In genomic region chr17:80101160-80101945, GRCh38 we compare ENCODE assay signal across 1 cellular context.
TF ChIP-seq lines count a peak whose summit lies in the region.

Gene GAA (plus strand): TSS chr17:80101581. CDS start chr17:80104587, 3,006 bp downstream.

TF ChIP-seq in GM12878, 131 proteins besides CTCF, POLR2A, EP300 and RAD21 (continued from another document and continues in another):
- TF ChIP-seq E2F8 (IDR thresholded peaks at IDR 0.05; ENCODE audit: low read depth, partially characterized antibody) (no peak), ZNF592 (IDR thresholded peaks at IDR 0.05) (peak; percentile 50; the same call in 1 of the 2 replicates), GATAD2B (conservative IDR thresholded peaks at IDR 0.05; ENCODE audit: low read depth) (peak; percentile 95), TCF7 (IDR thresholded peaks at IDR 0.05; ENCODE audit: borderline replicate concordance) (no peak), NFXL1 (IDR thresholded peaks at IDR 0.05; ENCODE audit: borderline replicate concordance) (0 out of 2 replicates have a peak, but pooled peaks have one; percentile 57), SMARCA5 (IDR thresholded peaks at IDR 0.05) (peak; percentile 97), RELA (IDR thresholded peaks at IDR 0.05; ENCODE audit: borderline replicate concordance, partially characterized antibody) (peak; percentile 91), BCL3 (IDR thresholded peaks at IDR 0.05; ENCODE audit: borderline replicate concordance, insufficient read depth, low read depth, low read length, poor library complexity, severe bottlenecking) (no peak), STAT1 (conservative IDR thresholded peaks at IDR 0.05) (0 out of 2 replicates have a peak, but pooled peaks have one; percentile 84), USF1 (IDR thresholded peaks at IDR 0.05; ENCODE audit: borderline replicate concordance, extremely low read length, insufficient read depth, low read depth, low read length) (peak; percentile 99), EZH2 (IDR thresholded peaks at IDR 0.05; ENCODE audit: borderline replicate concordance, control insufficient read depth, low read depth, low read length) (no peak), RUNX3 (IDR thresholded peaks at IDR 0.05; ENCODE audit: low read length) (no peak), SMC3 (IDR thresholded peaks at IDR 0.05; ENCODE audit: borderline replicate concordance, low read length) (peak; percentile 32; the same call in 1 of the 2 replicates), SMAD1 (IDR thresholded peaks at IDR 0.05; ENCODE audit: low read depth, partially characterized antibody) (no peak), CHD1 (IDR thresholded peaks at IDR 0.05; ENCODE audit: low read depth, low read length) (peak; percentile 25; the same call in 1 of the 2 replicates), MLLT1 (IDR thresholded peaks at IDR 0.05) (no peak), MEF2B (IDR thresholded peaks at IDR 0.05; ENCODE audit: partially characterized antibody, poor library complexity, severe bottlenecking) (peak; percentile 20), MTA3 (IDR thresholded peaks at IDR 0.05; ENCODE audit: borderline replicate concordance, low read length) (no peak), HSF1 (IDR thresholded peaks at IDR 0.05; ENCODE audit: low read depth, low read length) (no peak), BCL11A (IDR thresholded peaks at IDR 0.05; ENCODE audit: low read depth, low read length) (no peak), FOS (IDR thresholded peaks at IDR 0.05; ENCODE audit: borderline replicate concordance, extremely low read depth, insufficient read length) (peak; percentile 28), MEF2A (IDR thresholded peaks at IDR 0.05; ENCODE audit: insufficient read depth, low read depth, low read length) (no peak), BACH1 (IDR thresholded peaks at IDR 0.05; ENCODE audit: borderline replicate concordance) (peak; percentile 97), MAX (IDR thresholded peaks at IDR 0.05; ENCODE audit: low read depth, low read length) (peak; percentile 95), PAX5 (IDR thresholded peaks at IDR 0.05; ENCODE audit: borderline replicate concordance, low read depth, low read length) (peak; percentile 32; the same call in 1 of the 2 replicates), ZNF24 (IDR thresholded peaks at IDR 0.05) (peak; percentile 72; the same call in 1 of the 2 replicates), TBL1XR1 (IDR thresholded peaks at IDR 0.05; ENCODE audit: low read depth, low read length) (peak; percentile 65; the same call in 1 of the 2 replicates), NKRF (conservative IDR thresholded peaks at IDR 0.05) (no peak; the same call in none of the 2 replicates), YY1 (IDR thresholded peaks at IDR 0.05; ENCODE audit: low read depth, low read length) (peak; percentile 57; the same call in 1 of the 2 replicates), FOXK2 (IDR thresholded peaks at IDR 0.05) (no peak), SIX5 (IDR thresholded peaks at IDR 0.05; ENCODE audit: low read depth, low read length, severe bottlenecking) (no peak), NBN (IDR thresholded peaks at IDR 0.05) (0 out of 2 replicates have a peak, but pooled peaks have one; percentile 31), RAD51 (IDR thresholded peaks at IDR 0.05) (peak; percentile 73; the same call in 1 of the 2 replicates), DPF2 (IDR thresholded peaks at IDR 0.05) (peak; percentile 88), RB1 (IDR thresholded peaks at IDR 0.05; ENCODE audit: borderline replicate concordance) (peak; percentile 73; the same call in 1 of the 2 replicates), MXI1 (IDR thresholded peaks at IDR 0.05; ENCODE audit: low read depth, low read length) (peak; percentile 69), ASH2L (IDR thresholded peaks at IDR 0.05; ENCODE audit: borderline replicate concordance, low read depth) (no peak), SUPT20H (IDR thresholded peaks at IDR 0.05; ENCODE audit: borderline replicate concordance, control insufficient read depth, low read depth, low read length) (no peak), HDAC6 (IDR thresholded peaks at IDR 0.05; ENCODE audit: unreplicated experiment) (peak; percentile 58)
- TF ChIP-seq, protein P1, sequence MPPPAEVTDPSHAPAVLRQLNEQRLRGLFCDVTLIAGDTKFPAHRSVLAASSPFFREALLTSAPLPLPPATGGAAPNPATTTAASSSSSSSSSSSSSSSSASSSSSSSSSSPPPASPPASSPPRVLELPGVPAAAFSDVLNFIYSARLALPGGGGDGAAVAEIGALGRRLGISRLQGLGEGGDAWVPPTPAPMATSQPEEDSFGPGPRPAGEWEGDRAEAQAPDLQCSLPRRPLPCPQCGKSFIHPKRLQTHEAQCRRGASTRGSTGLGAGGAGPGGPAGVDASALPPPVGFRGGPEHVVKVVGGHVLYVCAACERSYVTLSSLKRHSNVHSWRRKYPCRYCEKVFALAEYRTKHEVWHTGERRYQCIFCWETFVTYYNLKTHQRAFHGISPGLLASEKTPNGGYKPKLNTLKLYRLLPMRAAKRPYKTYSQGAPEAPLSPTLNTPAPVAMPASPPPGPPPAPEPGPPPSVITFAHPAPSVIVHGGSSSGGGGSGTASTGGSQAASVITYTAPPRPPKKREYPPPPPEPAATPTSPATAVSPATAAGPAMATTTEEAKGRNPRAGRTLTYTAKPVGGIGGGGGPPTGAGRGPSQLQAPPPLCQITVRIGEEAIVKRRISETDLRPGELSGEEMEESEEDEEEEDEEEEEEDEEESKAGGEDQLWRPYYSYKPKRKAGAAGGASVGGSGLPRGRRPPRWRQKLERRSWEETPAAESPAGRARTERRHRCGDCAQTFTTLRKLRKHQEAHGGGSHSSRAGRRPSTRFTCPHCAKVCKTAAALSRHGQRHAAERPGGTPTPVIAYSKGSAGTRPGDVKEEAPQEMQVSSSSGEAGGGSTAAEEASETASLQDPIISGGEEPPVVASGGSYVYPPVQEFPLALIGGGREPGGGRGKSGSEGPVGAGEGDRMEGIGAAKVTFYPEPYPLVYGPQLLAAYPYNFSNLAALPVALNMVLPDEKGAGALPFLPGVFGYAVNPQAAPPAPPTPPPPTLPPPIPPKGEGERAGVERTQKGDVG (CRISPR knock-in tag; IDR thresholded peaks at IDR 0.05), result peak; percentile 96
- TF ChIP-seq, protein P2, sequence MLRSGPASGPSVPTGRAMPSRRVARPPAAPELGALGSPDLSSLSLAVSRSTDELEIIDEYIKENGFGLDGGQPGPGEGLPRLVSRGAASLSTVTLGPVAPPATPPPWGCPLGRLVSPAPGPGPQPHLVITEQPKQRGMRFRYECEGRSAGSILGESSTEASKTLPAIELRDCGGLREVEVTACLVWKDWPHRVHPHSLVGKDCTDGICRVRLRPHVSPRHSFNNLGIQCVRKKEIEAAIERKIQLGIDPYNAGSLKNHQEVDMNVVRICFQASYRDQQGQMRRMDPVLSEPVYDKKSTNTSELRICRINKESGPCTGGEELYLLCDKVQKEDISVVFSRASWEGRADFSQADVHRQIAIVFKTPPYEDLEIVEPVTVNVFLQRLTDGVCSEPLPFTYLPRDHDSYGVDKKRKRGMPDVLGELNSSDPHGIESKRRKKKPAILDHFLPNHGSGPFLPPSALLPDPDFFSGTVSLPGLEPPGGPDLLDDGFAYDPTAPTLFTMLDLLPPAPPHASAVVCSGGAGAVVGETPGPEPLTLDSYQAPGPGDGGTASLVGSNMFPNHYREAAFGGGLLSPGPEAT (IDR thresholded peaks at IDR 0.05; ENCODE audit: low read depth), result no peak
